ENCODE assay signal across 1 cellular context in the genomic region with DNA sequence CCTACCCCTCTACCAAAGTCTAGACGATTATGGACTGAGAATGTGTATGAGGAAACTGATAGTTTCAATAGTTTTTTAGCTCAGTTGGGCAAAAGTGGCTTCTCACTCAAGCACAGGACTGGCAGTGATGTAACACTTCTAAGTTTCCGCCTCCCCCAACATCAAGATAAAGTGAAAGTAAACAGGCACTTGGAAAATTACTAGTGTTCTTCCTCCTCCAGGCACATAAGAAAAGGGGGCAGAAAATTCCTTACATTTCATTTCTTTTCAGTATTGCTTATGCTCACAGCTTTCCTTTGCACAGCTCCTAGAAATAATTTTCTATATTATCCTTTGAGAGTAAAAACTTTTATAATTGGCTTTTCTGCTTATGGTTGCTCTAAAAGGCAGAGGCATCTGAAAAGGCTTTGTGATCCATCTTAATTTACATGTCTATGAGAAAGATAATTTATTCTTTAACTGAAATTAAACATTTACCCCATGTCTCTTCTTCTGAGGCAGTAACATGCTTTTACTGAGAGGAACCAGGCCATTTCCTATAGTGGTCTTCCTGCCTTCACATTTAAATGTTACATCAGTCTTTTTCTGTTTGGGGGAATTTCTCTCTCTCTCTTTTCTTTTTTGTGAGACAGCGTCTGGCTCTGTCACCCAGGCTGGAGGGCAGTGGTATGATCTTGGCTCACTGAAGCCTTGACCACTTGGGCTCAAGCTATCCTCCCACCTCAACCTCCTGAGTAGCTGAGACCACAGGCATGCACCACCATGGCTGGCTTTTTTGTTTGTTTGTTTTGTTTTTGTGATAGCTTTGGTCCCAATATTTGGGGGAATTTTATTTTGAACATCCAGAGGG.
TF ChIP-seq lines count a peak whose summit lies in the region.

No MANE protein-coding gene starts in this region.

TF ChIP-seq in K562, 482 proteins besides CTCF, POLR2A, EP300 and RAD21 (continued from another document):
- TF ChIP-seq, protein P1, sequence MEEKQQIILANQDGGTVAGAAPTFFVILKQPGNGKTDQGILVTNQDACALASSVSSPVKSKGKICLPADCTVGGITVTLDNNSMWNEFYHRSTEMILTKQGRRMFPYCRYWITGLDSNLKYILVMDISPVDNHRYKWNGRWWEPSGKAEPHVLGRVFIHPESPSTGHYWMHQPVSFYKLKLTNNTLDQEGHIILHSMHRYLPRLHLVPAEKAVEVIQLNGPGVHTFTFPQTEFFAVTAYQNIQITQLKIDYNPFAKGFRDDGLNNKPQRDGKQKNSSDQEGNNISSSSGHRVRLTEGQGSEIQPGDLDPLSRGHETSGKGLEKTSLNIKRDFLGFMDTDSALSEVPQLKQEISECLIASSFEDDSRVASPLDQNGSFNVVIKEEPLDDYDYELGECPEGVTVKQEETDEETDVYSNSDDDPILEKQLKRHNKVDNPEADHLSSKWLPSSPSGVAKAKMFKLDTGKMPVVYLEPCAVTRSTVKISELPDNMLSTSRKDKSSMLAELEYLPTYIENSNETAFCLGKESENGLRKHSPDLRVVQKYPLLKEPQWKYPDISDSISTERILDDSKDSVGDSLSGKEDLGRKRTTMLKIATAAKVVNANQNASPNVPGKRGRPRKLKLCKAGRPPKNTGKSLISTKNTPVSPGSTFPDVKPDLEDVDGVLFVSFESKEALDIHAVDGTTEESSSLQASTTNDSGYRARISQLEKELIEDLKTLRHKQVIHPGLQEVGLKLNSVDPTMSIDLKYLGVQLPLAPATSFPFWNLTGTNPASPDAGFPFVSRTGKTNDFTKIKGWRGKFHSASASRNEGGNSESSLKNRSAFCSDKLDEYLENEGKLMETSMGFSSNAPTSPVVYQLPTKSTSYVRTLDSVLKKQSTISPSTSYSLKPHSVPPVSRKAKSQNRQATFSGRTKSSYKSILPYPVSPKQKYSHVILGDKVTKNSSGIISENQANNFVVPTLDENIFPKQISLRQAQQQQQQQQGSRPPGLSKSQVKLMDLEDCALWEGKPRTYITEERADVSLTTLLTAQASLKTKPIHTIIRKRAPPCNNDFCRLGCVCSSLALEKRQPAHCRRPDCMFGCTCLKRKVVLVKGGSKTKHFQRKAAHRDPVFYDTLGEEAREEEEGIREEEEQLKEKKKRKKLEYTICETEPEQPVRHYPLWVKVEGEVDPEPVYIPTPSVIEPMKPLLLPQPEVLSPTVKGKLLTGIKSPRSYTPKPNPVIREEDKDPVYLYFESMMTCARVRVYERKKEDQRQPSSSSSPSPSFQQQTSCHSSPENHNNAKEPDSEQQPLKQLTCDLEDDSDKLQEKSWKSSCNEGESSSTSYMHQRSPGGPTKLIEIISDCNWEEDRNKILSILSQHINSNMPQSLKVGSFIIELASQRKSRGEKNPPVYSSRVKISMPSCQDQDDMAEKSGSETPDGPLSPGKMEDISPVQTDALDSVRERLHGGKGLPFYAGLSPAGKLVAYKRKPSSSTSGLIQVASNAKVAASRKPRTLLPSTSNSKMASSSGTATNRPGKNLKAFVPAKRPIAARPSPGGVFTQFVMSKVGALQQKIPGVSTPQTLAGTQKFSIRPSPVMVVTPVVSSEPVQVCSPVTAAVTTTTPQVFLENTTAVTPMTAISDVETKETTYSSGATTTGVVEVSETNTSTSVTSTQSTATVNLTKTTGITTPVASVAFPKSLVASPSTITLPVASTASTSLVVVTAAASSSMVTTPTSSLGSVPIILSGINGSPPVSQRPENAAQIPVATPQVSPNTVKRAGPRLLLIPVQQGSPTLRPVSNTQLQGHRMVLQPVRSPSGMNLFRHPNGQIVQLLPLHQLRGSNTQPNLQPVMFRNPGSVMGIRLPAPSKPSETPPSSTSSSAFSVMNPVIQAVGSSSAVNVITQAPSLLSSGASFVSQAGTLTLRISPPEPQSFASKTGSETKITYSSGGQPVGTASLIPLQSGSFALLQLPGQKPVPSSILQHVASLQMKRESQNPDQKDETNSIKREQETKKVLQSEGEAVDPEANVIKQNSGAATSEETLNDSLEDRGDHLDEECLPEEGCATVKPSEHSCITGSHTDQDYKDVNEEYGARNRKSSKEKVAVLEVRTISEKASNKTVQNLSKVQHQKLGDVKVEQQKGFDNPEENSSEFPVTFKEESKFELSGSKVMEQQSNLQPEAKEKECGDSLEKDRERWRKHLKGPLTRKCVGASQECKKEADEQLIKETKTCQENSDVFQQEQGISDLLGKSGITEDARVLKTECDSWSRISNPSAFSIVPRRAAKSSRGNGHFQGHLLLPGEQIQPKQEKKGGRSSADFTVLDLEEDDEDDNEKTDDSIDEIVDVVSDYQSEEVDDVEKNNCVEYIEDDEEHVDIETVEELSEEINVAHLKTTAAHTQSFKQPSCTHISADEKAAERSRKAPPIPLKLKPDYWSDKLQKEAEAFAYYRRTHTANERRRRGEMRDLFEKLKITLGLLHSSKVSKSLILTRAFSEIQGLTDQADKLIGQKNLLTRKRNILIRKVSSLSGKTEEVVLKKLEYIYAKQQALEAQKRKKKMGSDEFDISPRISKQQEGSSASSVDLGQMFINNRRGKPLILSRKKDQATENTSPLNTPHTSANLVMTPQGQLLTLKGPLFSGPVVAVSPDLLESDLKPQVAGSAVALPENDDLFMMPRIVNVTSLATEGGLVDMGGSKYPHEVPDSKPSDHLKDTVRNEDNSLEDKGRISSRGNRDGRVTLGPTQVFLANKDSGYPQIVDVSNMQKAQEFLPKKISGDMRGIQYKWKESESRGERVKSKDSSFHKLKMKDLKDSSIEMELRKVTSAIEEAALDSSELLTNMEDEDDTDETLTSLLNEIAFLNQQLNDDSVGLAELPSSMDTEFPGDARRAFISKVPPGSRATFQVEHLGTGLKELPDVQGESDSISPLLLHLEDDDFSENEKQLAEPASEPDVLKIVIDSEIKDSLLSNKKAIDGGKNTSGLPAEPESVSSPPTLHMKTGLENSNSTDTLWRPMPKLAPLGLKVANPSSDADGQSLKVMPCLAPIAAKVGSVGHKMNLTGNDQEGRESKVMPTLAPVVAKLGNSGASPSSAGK (IDR thresholded peaks at IDR 0.05): peak; percentile 46; the same call in 1 of the 2 replicates
- TF ChIP-seq, protein P2, sequence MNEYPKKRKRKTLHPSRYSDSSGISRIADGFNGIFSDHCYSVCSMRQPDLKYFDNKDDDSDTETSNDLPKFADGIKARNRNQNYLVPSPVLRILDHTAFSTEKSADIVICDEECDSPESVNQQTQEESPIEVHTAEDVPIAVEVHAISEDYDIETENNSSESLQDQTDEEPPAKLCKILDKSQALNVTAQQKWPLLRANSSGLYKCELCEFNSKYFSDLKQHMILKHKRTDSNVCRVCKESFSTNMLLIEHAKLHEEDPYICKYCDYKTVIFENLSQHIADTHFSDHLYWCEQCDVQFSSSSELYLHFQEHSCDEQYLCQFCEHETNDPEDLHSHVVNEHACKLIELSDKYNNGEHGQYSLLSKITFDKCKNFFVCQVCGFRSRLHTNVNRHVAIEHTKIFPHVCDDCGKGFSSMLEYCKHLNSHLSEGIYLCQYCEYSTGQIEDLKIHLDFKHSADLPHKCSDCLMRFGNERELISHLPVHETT (CRISPR knock-in tag; conservative IDR thresholded peaks at IDR 0.05 in 1 of 2, IDR thresholded peaks at IDR 0.05 in 1 of 2): no peak; a peak in 2 of 4 replicates
- TF ChIP-seq NFRKB (IDR thresholded peaks at IDR 0.05; ENCODE audit: low read depth): peak; percentile 82; the same call in 1 of the 2 replicates
- TF ChIP-seq, protein P3, sequence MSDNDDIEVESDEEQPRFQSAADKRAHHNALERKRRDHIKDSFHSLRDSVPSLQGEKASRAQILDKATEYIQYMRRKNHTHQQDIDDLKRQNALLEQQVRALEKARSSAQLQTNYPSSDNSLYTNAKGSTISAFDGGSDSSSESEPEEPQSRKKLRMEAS (CRISPR knock-in tag; IDR thresholded peaks at IDR 0.05): no peak
